ENCODE assay signal across 39 cellular contexts in genomic region chr11:126253265-126253664, GRCh38.
"Had no signal": no experiment of that assay in that cellular context is flagged by ENCODE, and none has a peak within 500 bp of the region (broad histone marks: within the 10 kb centered on the region; RNA-seq: fewer than 3 reads in every experiment).

No MANE protein-coding gene starts in this region.

- H3K27ac ChIP-seq: adrenal gland, ascending aorta, brain microvascular endothelial cell, breast epithelium, cardiac muscle cell had no signal

- H3K27me3 Mint-ChIP-seq: activated naive CD4-positive, alpha-beta T cell treated with anti-CD3 and anti-CD28 coated beads, Interleukin-2, amount 10 ng/mL, durations not matched to agents 7 days and 5 days; activated naive CD4-positive, alpha-beta T cell treated with anti-CD3 and anti-CD28 coated beads, Interleukin-2, amount 50 U/mL, for 24 hours; activated naive CD8-positive, alpha-beta T cell; activated naive CD8-positive, alpha-beta T cell treated with anti-CD3 and anti-CD28 coated beads for 36 hours; activated naive CD8-positive, alpha-beta T cell treated with anti-CD3 and anti-CD28 coated beads, Interleukin-2, amount 10 ng/mL, durations not matched to agents 7 days and 5 days; activated naive CD8-positive, alpha-beta T cell treated with anti-CD3 and anti-CD28 coated beads, Interleukin-2, amount 50 U/mL, for 24 hours; activated T-cell treated with anti-CD3 and anti-CD28 coated beads, Interleukin-2, amount 50 U/mL, for 24 hours; activated T-helper 17 cell treated with anti-CD3 and anti-CD28 coated beads, Interleukin-2, amount 50 U/mL, for 72 hours; brain; central memory CD8-positive, alpha-beta T cell had no signal

- H3K4me3 ChIP-seq: adrenal gland, ascending aorta, breast epithelium, cardiac muscle cell had no signal

- H3K36me3 Mint-ChIP-seq: activated naive CD4-positive, alpha-beta T cell treated with anti-CD3 and anti-CD28 coated beads, Interleukin-2, amount 50 U/mL, for 72 hours; activated naive CD8-positive, alpha-beta T cell had no signal

- H3K4me3 Mint-ChIP-seq: activated naive CD4-positive, alpha-beta T cell treated with anti-CD3 and anti-CD28 coated beads for 36 hours; activated naive CD4-positive, alpha-beta T cell treated with anti-CD3 and anti-CD28 coated beads, Interleukin-2, amount 10 ng/mL, durations not matched to agents 7 days and 5 days; activated naive CD4-positive, alpha-beta T cell treated with anti-CD3 and anti-CD28 coated beads, Interleukin-2, amount 50 U/mL, for 24 hours; activated naive CD8-positive, alpha-beta T cell; activated naive CD8-positive, alpha-beta T cell treated with anti-CD3 and anti-CD28 coated beads for 36 hours; activated naive CD8-positive, alpha-beta T cell treated with anti-CD3 and anti-CD28 coated beads, Interleukin-2, amount 10 ng/mL, durations not matched to agents 7 days and 5 days; activated naive CD8-positive, alpha-beta T cell treated with anti-CD3 and anti-CD28 coated beads, Interleukin-2, amount 50 U/mL, for 24 hours; activated T-cell treated with anti-CD3 and anti-CD28 coated beads, Interleukin-2, amount 50 U/mL, for 24 hours; activated T-cell treated with anti-CD3 and anti-CD28 coated beads, Interleukin-2, amount 50 U/mL, for 4 hours; activated T-cell treated with anti-CD3 and anti-CD28 coated beads, Interleukin-2, amount 50 U/mL, for 72 hours; activated T-helper 1 cell treated with anti-CD3 and anti-CD28 coated beads, Interleukin-12 subunit alpha, Interleukin-12 subunit beta, Interleukin-2, Interleukin-4 antibody, amounts not matched to agents 30 ng/mL and 10 ng/mL and 1 ng/mL, durations not matched to agents 14 hours and 24 hours and 36 hours; activated T-helper 17 cell treated with anti-CD3 and anti-CD28 coated beads, Interleukin-2, amount 50 U/mL, for 72 hours; brain; central memory CD8-positive, alpha-beta T cell had no signal

- H3K4me1 ChIP-seq: adrenal gland, ascending aorta, breast epithelium had no signal

- H3K9me3 Mint-ChIP-seq: activated naive CD4-positive, alpha-beta T cell treated with anti-CD3 and anti-CD28 coated beads for 36 hours; activated naive CD4-positive, alpha-beta T cell treated with anti-CD3 and anti-CD28 coated beads, Interleukin-2, amount 10 ng/mL, durations not matched to agents 7 days and 5 days; activated naive CD4-positive, alpha-beta T cell treated with anti-CD3 and anti-CD28 coated beads, Interleukin-2, amount 50 U/mL, for 24 hours; activated naive CD4-positive, alpha-beta T cell treated with anti-CD3 and anti-CD28 coated beads, Interleukin-2, amount 50 U/mL, for 72 hours; activated naive CD8-positive, alpha-beta T cell treated with anti-CD3 and anti-CD28 coated beads for 36 hours; activated naive CD8-positive, alpha-beta T cell treated with anti-CD3 and anti-CD28 coated beads, Interleukin-2, amount 10 ng/mL, durations not matched to agents 7 days and 5 days; activated naive CD8-positive, alpha-beta T cell treated with anti-CD3 and anti-CD28 coated beads, Interleukin-2, amount 50 U/mL, for 24 hours; activated T-cell treated with anti-CD3 and anti-CD28 coated beads, Interleukin-2, amount 50 U/mL, for 24 hours; activated T-cell treated with anti-CD3 and anti-CD28 coated beads, Interleukin-2, amount 50 U/mL, for 4 hours; activated T-cell treated with anti-CD3 and anti-CD28 coated beads, Interleukin-2, amount 50 U/mL, for 72 hours; activated T-helper 1 cell treated with anti-CD3 and anti-CD28 coated beads, Interleukin-12 subunit alpha, Interleukin-12 subunit beta, Interleukin-2, Interleukin-4 antibody, amounts not matched to agents 30 ng/mL and 10 ng/mL and 1 ng/mL, durations not matched to agents 14 hours and 24 hours and 36 hours; activated T-helper 17 cell treated with anti-CD3 and anti-CD28 coated beads, Interleukin-2, amount 50 U/mL, for 72 hours; activated T-helper 2 cell treated with anti-CD3 and anti-CD28 coated beads, Interferon-gamma antibody, Interleukin-2, Interleukin-4, amounts not matched to agents 10 μg/mL and 5 μg/mL and 100 μg/mL, durations not matched to agents 14 hours and 24 hours and 36 hours; brain; central memory CD8-positive, alpha-beta T cell had no signal

- H3K27ac Mint-ChIP-seq: activated naive CD4-positive, alpha-beta T cell treated with anti-CD3 and anti-CD28 coated beads for 36 hours; activated naive CD4-positive, alpha-beta T cell treated with anti-CD3 and anti-CD28 coated beads, Interleukin-2, amount 10 ng/mL, durations not matched to agents 7 days and 5 days; activated naive CD4-positive, alpha-beta T cell treated with anti-CD3 and anti-CD28 coated beads, Interleukin-2, amount 50 U/mL, for 24 hours; activated naive CD4-positive, alpha-beta T cell treated with anti-CD3 and anti-CD28 coated beads, Interleukin-2, amount 50 U/mL, for 72 hours; activated naive CD8-positive, alpha-beta T cell; activated naive CD8-positive, alpha-beta T cell treated with anti-CD3 and anti-CD28 coated beads for 36 hours; activated naive CD8-positive, alpha-beta T cell treated with anti-CD3 and anti-CD28 coated beads, Interleukin-2, amount 10 ng/mL, durations not matched to agents 7 days and 5 days; activated T-cell treated with anti-CD3 and anti-CD28 coated beads, Interleukin-2, amount 50 U/mL, for 24 hours; activated T-cell treated with anti-CD3 and anti-CD28 coated beads, Interleukin-2, amount 50 U/mL, for 72 hours; activated T-helper 1 cell treated with anti-CD3 and anti-CD28 coated beads, Interleukin-12 subunit alpha, Interleukin-12 subunit beta, Interleukin-2, Interleukin-4 antibody, amounts not matched to agents 30 ng/mL and 10 ng/mL and 1 ng/mL, durations not matched to agents 14 hours and 24 hours and 36 hours; activated T-helper 2 cell treated with anti-CD3 and anti-CD28 coated beads, Interferon-gamma antibody, Interleukin-2, Interleukin-4, amounts not matched to agents 10 μg/mL and 5 μg/mL and 100 μg/mL, durations not matched to agents 14 hours and 24 hours and 36 hours; brain had no signal

- H3K27me3 ChIP-seq: adrenal gland, ascending aorta, brain microvascular endothelial cell, breast epithelium, cardiac muscle cell had no signal

- FAIRE-seq: bronchial epithelial cell had no signal

- H3K9me3 ChIP-seq: adrenal gland, ascending aorta, breast epithelium had no signal

- DNase-seq: activated effector memory CD4-positive, alpha-beta T cell treated with anti-CD3 and anti-CD28 coated beads, Interleukin-2, amount 50 U/mL, for 16 hours; activated effector memory CD4-positive, alpha-beta T cell treated with Interleukin-2 at 50 U/mL for 16 hours; activated gamma-delta T cell; activated gamma-delta T cell treated with Interleukin-2 at 50 U/mL for 16 hours; activated naive CD4-positive, alpha-beta T cell; activated naive CD4-positive, alpha-beta T cell treated with anti-CD3 and anti-CD28 coated beads for 36 hours; activated naive CD4-positive, alpha-beta T cell treated with anti-CD3 and anti-CD28 coated beads, Interleukin-2, amount 10 ng/mL, durations not matched to agents 7 days and 5 days; activated naive CD4-positive, alpha-beta T cell treated with anti-CD3 and anti-CD28 coated beads, Interleukin-2, amount 50 U/mL, for 16 hours; activated naive CD4-positive, alpha-beta T cell treated with Interleukin-2 at 50 U/mL for 16 hours; activated naive CD8-positive, alpha-beta T cell treated with anti-CD3 and anti-CD28 coated beads for 36 hours; activated naive CD8-positive, alpha-beta T cell treated with anti-CD3 and anti-CD28 coated beads, Interleukin-2, amount 10 ng/mL, durations not matched to agents 7 days and 5 days; activated naive CD8-positive, alpha-beta T cell treated with anti-CD3 and anti-CD28 coated beads, Interleukin-2, amount 50 U/mL, for 24 hours; activated T-cell treated with anti-CD3 and anti-CD28 coated beads for 4 hours; activated T-cell treated with anti-CD3 and anti-CD28 coated beads, Interleukin-2, amount 50 U/mL, for 1 hour; activated T-cell treated with anti-CD3 and anti-CD28 coated beads, Interleukin-2, amount 50 U/mL, for 24 hours; activated T-cell treated with anti-CD3 and anti-CD28 coated beads, Interleukin-2, amount 50 U/mL, for 4 hours; activated T-cell treated with anti-CD3 and anti-CD28 coated beads, Interleukin-2, amount 50 U/mL, for 48 hours; activated T-cell treated with anti-CD3 and anti-CD28 coated beads, Interleukin-2, amount 50 U/mL, for 72 hours; adrenal gland; amniotic stem cell; amygdala; anterior cingulate cortex; aorta; brain microvascular endothelial cell; caudate nucleus; central memory CD4-positive, alpha-beta T cell; cerebellar nuclear complex had no signal

- ATAC-seq: activated naive CD8-positive, alpha-beta T cell treated with anti-CD3 and anti-CD28 coated beads, Interleukin-2, amount 50 U/mL, for 24 hours; activated T-cell treated with anti-CD3 and anti-CD28 coated beads, Interleukin-2, amount 50 U/mL, for 4 hours; activated T-helper 17 cell treated with anti-CD3 and anti-CD28 coated beads, Interleukin-2, amount 50 U/mL, for 72 hours had no signal

- H3K4me1 Mint-ChIP-seq: activated naive CD4-positive, alpha-beta T cell treated with anti-CD3 and anti-CD28 coated beads, Interleukin-2, amount 10 ng/mL, durations not matched to agents 7 days and 5 days; activated naive CD4-positive, alpha-beta T cell treated with anti-CD3 and anti-CD28 coated beads, Interleukin-2, amount 50 U/mL, for 24 hours; activated naive CD8-positive, alpha-beta T cell treated with anti-CD3 and anti-CD28 coated beads, Interleukin-2, amount 10 ng/mL, durations not matched to agents 7 days and 5 days; activated naive CD8-positive, alpha-beta T cell treated with anti-CD3 and anti-CD28 coated beads, Interleukin-2, amount 50 U/mL, for 24 hours; activated T-helper 17 cell treated with anti-CD3 and anti-CD28 coated beads, Interleukin-2, amount 50 U/mL, for 72 hours; brain; central memory CD8-positive, alpha-beta T cell had no signal

- H3K36me3 ChIP-seq: breast epithelium had no signal
